Comparison of ENCODE assay signal across 8 cellular contexts in genomic region chr7:90404777-90405176, GRCh38. TPM values are rescaled to one million over a fixed set of nuclear protein-coding genes. Genes with fewer than 3 reads are reported as not detected.
DNase-seq lines count a peak whose midpoint lies in the region; TF ChIP-seq lines count a peak whose summit lies in the region.

No MANE protein-coding gene starts in this region.

- WGBS in smooth muscle cell (ENCODE audit: low lambda C conversion rate), result 93% methylated on average over 4 of the region's 4 CpGs
- WGBS in lower leg skin, 2 donors, result 78% methylated on average over 4 of the region's 4 CpGs

- H3K9ac ChIP-seq in SK-N-MC (ENCODE audit: insufficient read length) (no peak overlapping the region), fibroblast of lung (ENCODE audit: insufficient read depth, low read length) (no peak overlapping the region), smooth muscle cell (ENCODE audit: low read depth) (no peak overlapping the region)

- intact Hi-C loops in lower leg skin (cut with DNase I; ENCODE audit: low total_unique reads), result no loop called here

- H3K9me3 Mint-ChIP-seq in activated naive CD4-positive, alpha-beta T cell treated with anti-CD3 and anti-CD28 coated beads, Interleukin-2, amount 10 ng/mL, durations not matched to agents 7 days and 5 days, result no peaks in the 10 kb centered on the region

- H3K9me3 ChIP-seq in SK-N-MC (ENCODE audit: low read depth, low read length) (no peaks in the 10 kb centered on the region), fibroblast of lung (ENCODE audit: control insufficient read depth, insufficient read depth, low read depth, low read length) (no peaks in the 10 kb centered on the region), smooth muscle cell (replicated peaks; ENCODE audit: low read depth) (no peaks in the 10 kb centered on the region)

- H3K4me3 Mint-ChIP-seq in activated naive CD4-positive, alpha-beta T cell treated with anti-CD3 and anti-CD28 coated beads, Interleukin-2, amount 10 ng/mL, durations not matched to agents 7 days and 5 days, result peak overlapping the region; percentile 81

- CTCF ChIA-PET in activated naive CD4-positive, alpha-beta T cell treated with anti-CD3 and anti-CD28 coated beads, Interleukin-2, amount 10 ng/mL, durations not matched to agents 7 days and 5 days (lab: Charles Lee), result no interaction called here

- no peaks in the 10 kb centered on the region for H4K20me1 ChIP-seq in fibroblast of lung (ENCODE audit: control insufficient read depth, extremely low read depth, insufficient read depth, low read length)
- H4K20me1 ChIP-seq in smooth muscle cell (ENCODE audit: low read depth), result peaks cover 13% of the 10 kb centered on the region

- H3K4me3 ChIP-seq in SK-N-MC (peak overlapping the region; percentile 100; the same call in 1 of the 2 replicates), fibroblast of lung (replicated peaks in 1 of 4; ENCODE audit: control extremely low read depth in 1 of 4, insufficient read depth in 1 of 4, low read depth in 3 of 4, low read length in 4 of 4) (peak overlapping the region in 3 of 4 experiments; percentile 85 to 90 (median 85)), smooth muscle cell (peak overlapping the region; percentile 91), lower leg skin (ENCODE audit: low read depth, poor library complexity, severe bottlenecking) (no peak overlapping the region)

- peak overlapping the region; percentile 53 for H3K4me2 ChIP-seq in fibroblast of lung (ENCODE audit: extremely low read depth, insufficient read depth, low read length)
- H3K4me2 ChIP-seq in smooth muscle cell, result peak overlapping the region; percentile 99

- H3K4me1 ChIP-seq in fibroblast of lung (ENCODE audit: control insufficient read depth, extremely low read depth, insufficient read depth, low read length), result no peaks in the 10 kb centered on the region
- peaks cover 7% of the 10 kb centered on the region for H3K4me1 ChIP-seq in smooth muscle cell (ENCODE audit: low read depth)

- peaks cover 7% of the 10 kb centered on the region for H3K27me3 Mint-ChIP-seq in activated naive CD4-positive, alpha-beta T cell treated with anti-CD3 and anti-CD28 coated beads, Interleukin-2, amount 10 ng/mL, durations not matched to agents 7 days and 5 days

- H3K36me3 Mint-ChIP-seq in activated naive CD4-positive, alpha-beta T cell treated with anti-CD3 and anti-CD28 coated beads, Interleukin-2, amount 10 ng/mL, durations not matched to agents 7 days and 5 days, result no peaks in the 10 kb centered on the region

- peaks cover 36% of the 10 kb centered on the region for H3K79me2 ChIP-seq in fibroblast of lung (ENCODE audit: control insufficient read depth, insufficient read depth, low read length)
- H3K79me2 ChIP-seq in smooth muscle cell (ENCODE audit: low read depth), result peaks cover 28% of the 10 kb centered on the region

- TF ChIP-seq CTCF in fibroblast of lung (conservative IDR thresholded peaks at IDR 0.05 in 1 of 2, IDR thresholded peaks at IDR 0.05 in 1 of 2; ENCODE audit: low read depth in 1 of 2, low read length in 2 of 2), result no peak
- TF ChIP-seq CTCF in smooth muscle cell (IDR thresholded peaks at IDR 0.05; ENCODE audit: borderline replicate concordance, insufficient read depth, poor library complexity, severe bottlenecking), result no peak
- no peak for TF ChIP-seq CTCF in lower leg skin (IDR thresholded peaks at IDR 0.05)

- no peaks in the 10 kb centered on the region for H3F3A ChIP-seq in smooth muscle cell (ENCODE audit: low read depth)

- H3K27ac ChIP-seq in SK-N-MC, result no peak overlapping the region
- peak overlapping the region; percentile 98 for H3K27ac ChIP-seq in fibroblast of lung (ENCODE audit: insufficient read depth, low read length)
- H3K27ac ChIP-seq in smooth muscle cell (ENCODE audit: low read depth), result no peak overlapping the region

- DNase-seq in activated naive CD4-positive, alpha-beta T cell treated with anti-CD3 and anti-CD28 coated beads, Interleukin-2, amount 10 ng/mL, durations not matched to agents 7 days and 5 days, result no peak
- no peak for DNase-seq in activated naive CD4-positive, alpha-beta T cell treated with Interleukin-2 at 50 U/mL for 16 hours
- DNase-seq in SK-N-MC (ENCODE audit: low read depth, low spot score) (no peak), fibroblast of lung (ENCODE audit: low read depth in 2 of 2) (peak in 1 of 2 donors; percentile 15), smooth muscle cell (lab: John Stamatoyannopoulos, UW; ENCODE audit: unreplicated experiment) (no peak), lower leg skin (ENCODE audit: low spot score in 2 of 2) (no peak), NK-92 (lab: John Stamatoyannopoulos, UW; ENCODE audit: unreplicated experiment) (no peak), DMS 273 treated with DMSO at 0.1 percent for 48 hours (lab: John Stamatoyannopoulos, UW) (no peak)

- H3K4me1 Mint-ChIP-seq in activated naive CD4-positive, alpha-beta T cell treated with anti-CD3 and anti-CD28 coated beads, Interleukin-2, amount 10 ng/mL, durations not matched to agents 7 days and 5 days, result peaks cover 26% of the 10 kb centered on the region

- H3K36me3 ChIP-seq in SK-N-MC (ENCODE audit: insufficient read depth, low read length), result peaks cover 44% of the 10 kb centered on the region
- H3K36me3 ChIP-seq in fibroblast of lung (ENCODE audit: control insufficient read depth, insufficient read depth, low read length), result peaks cover 3% of the 10 kb centered on the region
- peaks cover 8% of the 10 kb centered on the region for H3K36me3 ChIP-seq in smooth muscle cell (ENCODE audit: low read depth)

- H2AFZ ChIP-seq in fibroblast of lung (ENCODE audit: low read length), result no peak overlapping the region
- no peak overlapping the region for H2AFZ ChIP-seq in smooth muscle cell (ENCODE audit: low read depth)

- no peaks in the 10 kb centered on the region for H3K27me3 ChIP-seq in fibroblast of lung (ENCODE audit: control insufficient read depth, insufficient read depth, low read length)
- H3K27me3 ChIP-seq in smooth muscle cell (ENCODE audit: low read depth), result no peaks in the 10 kb centered on the region

- peak overlapping the region; percentile 30 for H3K27ac Mint-ChIP-seq in activated naive CD4-positive, alpha-beta T cell treated with anti-CD3 and anti-CD28 coated beads, Interleukin-2, amount 10 ng/mL, durations not matched to agents 7 days and 5 days

- no peak for TF ChIP-seq POLR2A in lower leg skin (IDR thresholded peaks at IDR 0.05)

RNA-seq across cellular contexts. Expression of gene CLDN12, which starts 1.5 kb away (rescaled TPM):
- 28.5 and 44.8 TPM in 2 replicates for total RNA-seq in fibroblast of lung
- 41.5 and 41.8 TPM in 2 replicates for polyA plus RNA-seq in fibroblast of lung
- 15.0 and 20.3 TPM in 2 replicates for polyA plus RNA-seq in fibroblast of lung (2012)
- polyA minus RNA-seq in fibroblast of lung (ENCODE audit: low replicate concordance), result 114 and 126 TPM in 2 replicates
- 50.2 and 51.1 TPM in 2 replicates for total RNA-seq in smooth muscle cell
- polyA plus RNA-seq in smooth muscle cell, result 16.1 and 18.1 TPM in 2 replicates
- 10 to 100 TPM; 11.2 to 17.1 (median 12.6) TPM for total RNA-seq in lower leg skin

RNA-seq across cellular contexts. Expression of gene GTPBP10, which starts 58.3 kb away (rescaled TPM):
- 13.4 and 18.7 TPM in 2 replicates for total RNA-seq in fibroblast of lung
- polyA plus RNA-seq in fibroblast of lung, result 18.6 and 24.7 TPM in 2 replicates
- 10.0 and 12.7 TPM in 2 replicates for polyA plus RNA-seq in fibroblast of lung (2012)
- polyA minus RNA-seq in fibroblast of lung (ENCODE audit: low replicate concordance), result 0.04 and 0.52 TPM in 2 replicates
- 19.4 and 22.1 TPM in 2 replicates for total RNA-seq in smooth muscle cell
- 13.5 and 14.4 TPM in 2 replicates for polyA plus RNA-seq in smooth muscle cell
- 10 to 100 TPM; 11.6 to 26.2 (median 15.3) TPM for total RNA-seq in lower leg skin
